ENCODE assay signal across 15 cellular contexts in the genomic region with DNA sequence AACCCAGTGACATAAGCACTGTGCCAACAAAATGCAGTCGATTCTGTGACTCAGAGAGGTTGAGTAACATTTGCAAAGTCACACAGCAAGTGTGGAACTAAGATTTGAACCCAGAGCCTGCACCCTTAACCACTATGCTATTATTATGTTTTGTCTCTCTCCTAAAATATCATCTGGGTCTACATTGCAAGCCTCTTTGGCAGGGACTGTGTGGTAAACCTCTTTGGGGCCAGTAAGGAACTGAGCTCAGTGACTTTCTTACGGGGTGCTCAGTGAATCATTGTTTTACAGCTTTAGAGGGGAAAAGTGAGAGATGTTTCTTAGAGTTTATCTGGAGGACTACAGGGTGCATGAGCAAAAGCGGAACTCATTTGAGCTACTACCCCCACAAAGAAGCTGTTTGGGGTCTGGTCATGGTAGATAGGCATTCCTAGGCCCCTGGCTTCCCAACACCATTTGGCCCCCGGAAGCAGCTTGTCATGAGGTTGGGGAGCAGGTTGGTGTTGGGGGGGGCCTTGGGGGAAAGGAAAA. TPM values are rescaled to one million over a fixed set of nuclear protein-coding genes. Genes with fewer than 3 reads are reported as not detected.
DNase-seq lines count a peak whose midpoint lies in the region; ATAC-seq, FAIRE-seq and TF ChIP-seq lines count a peak whose summit lies in the region.
"Had no signal": no experiment of that assay in that cellular context is flagged by ENCODE, and none has a peak within 500 bp of the region (broad histone marks: within the 10 kb centered on the region; RNA-seq: fewer than 3 reads in every experiment).

No MANE protein-coding gene starts in this region.

- DNase-seq in GM13977 (ENCODE audit: low spot score) (peak; percentile 50), NOMO-1 treated with dmso at 0.1 percent for 144 hours (lab: John Stamatoyannopoulos, UW; ENCODE audit: unreplicated experiment) (peak; percentile 65), GM12878 (ENCODE audit: low read depth, low spot score) (no peak), Right ventricle myocardium inferior (ENCODE audit: missing footprints) (no peak), PC-3 (no peak), hypothalamus (lab: John Stamatoyannopoulos, UW) (no peak)
- no peak for DNase-seq in stimulated activated CD4-positive, alpha-beta T cell treated with anti-CD3 and anti-CD28 coated beads, Interleukin-4, amount 100 ng/mL, for 4 hours
- DNase-seq: activated T-cell treated with anti-CD3 and anti-CD28 coated beads, Interleukin-2, amount 50 U/mL, for 24 hours; effector CD4-positive, alpha-beta T cell; mucosa of descending colon; NCI-H187 treated with DMSO at 0.1 percent for 48 hours; NCI-H524 treated with DMSO at 0.1 percent for 48 hours; occipital lobe had no signal

- peaks cover 90% of the 10 kb centered on the region for H4K20me1 ChIP-seq in BLaER1
- H4K20me1 ChIP-seq in GM12878 (ENCODE audit: control insufficient read depth, insufficient read depth) = peaks cover 18% of the 10 kb centered on the region; the same call in 1 of the 2 replicates
- no peaks in the 10 kb centered on the region for H4K20me1 ChIP-seq in PC-3 (ENCODE audit: low read length)

- BruUV-seq in GM12878 (replicated peaks; lab: Mats Ljungman, UMichigan) = no TSS peak
- no TSS peak for BruUV-seq in PC-3 (replicated peaks; lab: Mats Ljungman, UMichigan)

- TF ChIP-seq EP300 in GM12878 (IDR thresholded peaks at IDR 0.05; ENCODE audit: borderline replicate concordance in 1 of 2, control insufficient read depth in 1 of 2, low read depth in 2 of 2, low read length in 2 of 2) = 0 out of 4 replicates have a peak, but pooled peaks of 1 of the 2 experiments have one; percentile 32

- H3K79me2 ChIP-seq in GM12878 (ENCODE audit: control insufficient read depth, insufficient read depth, low read length) = peaks cover 79% of the 10 kb centered on the region
- no peaks in the 10 kb centered on the region for H3K79me2 ChIP-seq in PC-3 (ENCODE audit: low read length)
- H3K79me2 ChIP-seq: hepatocyte had no signal

- H3K9me3 ChIP-seq in BLaER1 (0 out of 2 replicates have a peak, but pooled peaks cover under 1% of the 10 kb centered on the region), GM12878 (replicated peaks; ENCODE audit: control insufficient read depth, insufficient read depth, low read length) (no peaks in the 10 kb centered on the region; the same call in 2 of the 3 replicates), PC-3 (ENCODE audit: low read length) (no peaks in the 10 kb centered on the region)
- H3K9me3 ChIP-seq: mucosa of descending colon had no signal

- H3K4me3 ChIP-seq in BLaER1 (peak overlapping the region; percentile 45), GM12878 (peak overlapping the region; percentile 67; the same call in 1 of the 2 replicates), PC-3 (ENCODE audit: low read length) (no peak overlapping the region)
- H3K4me3 ChIP-seq: hepatocyte, mucosa of descending colon had no signal

- no peak for TF ChIP-seq RAD21 in GM12878 (IDR thresholded peaks at IDR 0.05; ENCODE audit: insufficient read depth, low read depth, low read length)

- in situ Hi-C loops in GM13977 (cut with MboI; ENCODE audit: low pct_unique_long_range_greater_than_20kb, low sequenced_read_pairs, unreplicated experiment) (no loop called here), GM12878 (cut with MboI) (loop anchor here (25.0 kb wide), 2 partner anchors 575 to 1750 kb away; no protein-coding TSS in a partner anchor)

- CTCF ChIA-PET in GM12878 (lab: Yijun Ruan, JAX) (interaction anchor here (0.7 to 7.9 kb wide), 5 partner anchors 9 to 25 kb away, joined by 3 to 73 read pairs (median 4); a partner anchor contains a TSS), PC-3 (lab: Charles Lee) (no interaction called here)

- H3K9ac ChIP-seq in BLaER1 (peak overlapping the region; percentile 63), GM12878 (ENCODE audit: control insufficient read depth, insufficient read depth, low read length) (peak overlapping the region; percentile 10; the same call in 1 of the 2 replicates), PC-3 (ENCODE audit: low read length) (no peak overlapping the region)

- H3K27ac ChIP-seq in BLaER1 (peak overlapping the region; percentile 80), GM12878 (ENCODE audit: control insufficient read depth, insufficient read depth) (peak overlapping the region; percentile 59), PC-3 (ENCODE audit: low read length) (no peak overlapping the region)
- H3K27ac ChIP-seq: hepatocyte had no signal

- no peak overlapping the region for H2AFZ ChIP-seq in GM12878 (ENCODE audit: control insufficient read depth, low read depth, low read length)
- H2AFZ ChIP-seq in PC-3 (ENCODE audit: low read length) = no peak overlapping the region
- H2AFZ ChIP-seq: hepatocyte had no signal

- peaks cover 100% of the 10 kb centered on the region for H3K4me1 ChIP-seq in BLaER1
- H3K4me1 ChIP-seq in GM12878 (ENCODE audit: control insufficient read depth, insufficient read depth, low read length) = peaks cover 91% of the 10 kb centered on the region
- peaks cover 10% of the 10 kb centered on the region for H3K4me1 ChIP-seq in PC-3 (ENCODE audit: insufficient read depth, low read length)

- H3K4me2 ChIP-seq in BLaER1 (peak overlapping the region; percentile 94), GM12878 (ENCODE audit: control insufficient read depth, insufficient read depth) (peak overlapping the region; percentile 84), PC-3 (ENCODE audit: low read length) (no peak overlapping the region)
- H3K4me2 ChIP-seq: hepatocyte had no signal

- H3F3A ChIP-seq in PC-3 (ENCODE audit: low read length, unreplicated experiment) = no peaks in the 10 kb centered on the region

- H3K36me3 ChIP-seq in BLaER1 (peaks cover 87% of the 10 kb centered on the region), GM12878 (ENCODE audit: control insufficient read depth in 2 of 2, insufficient read depth in 2 of 2, low read length in 1 of 2) (peaks cover 14 to 32% of the 10 kb centered on the region in 2 experiments), PC-3 (ENCODE audit: low read depth, low read length) (no peaks in the 10 kb centered on the region)

- 67% methylated on average over 4 of the region's 4 CpGs for WGBS in GM12878 (ENCODE audit: insufficient coverage, insufficient replicate concordance, low lambda C conversion rate, missing lambda C conversion rate)

- TF ChIP-seq POLR2A in GM12878 (IDR thresholded peaks at IDR 0.05; ENCODE audit: low read depth, low read length) = no peak

- RAD21 ChIA-PET in GM12878 (lab: Charles Lee; ENCODE audit: unreplicated experiment) = interaction anchor here (0.6 to 7.8 kb wide), 14 partner anchors 10 to 154 kb away, joined by 3 to 142 read pairs (median 4); a partner anchor contains a TSS

- intact Hi-C loops in GM12878 (cut with micrococcal nuclease; ENCODE audit: unreplicated experiment) = no loop called here
- intact Hi-C loops in Right ventricle myocardium inferior (cut with DNase I) = no loop called here
- intact Hi-C loops in PC-3 (cut with micrococcal nuclease) = no loop called here

- FAIRE-seq in GM12878 (lab: Jason Lieb, UNC) = no peak

- H3K27me3 ChIP-seq in BLaER1 (no peaks in the 10 kb centered on the region), GM12878 (replicated peaks in 1 of 2; ENCODE audit: control insufficient read depth in 2 of 2, insufficient read depth in 2 of 2, low read length in 1 of 2) (no peaks in the 10 kb centered on the region), PC-3 (ENCODE audit: low read length) (peaks cover 13% of the 10 kb centered on the region; the same call in 1 of the 2 replicates)

- peak; percentile 5 for ATAC-seq in GM12878
- ATAC-seq in Right ventricle myocardium inferior = no peak
- ATAC-seq in PC-3 = no peak
- ATAC-seq: mucosa of descending colon had no signal

- POLR2A ChIA-PET in GM12878 (lab: Charles Lee) (interaction anchor here (0.6 to 6.9 kb wide), 14 partner anchors 10 to 143 kb away, joined by 3 to 133 read pairs (median 6); a partner anchor contains a TSS), PC-3 (lab: Charles Lee; ENCODE audit: unreplicated experiment) (no interaction called here)

- TF ChIP-seq CTCF in GM13977 (IDR thresholded peaks at IDR 0.05; ENCODE audit: extremely low read depth, insufficient read depth, missing control alignments) = no peak
- TF ChIP-seq CTCF in GM12878 (IDR thresholded peaks at IDR 0.05 in 2 of 3, conservative IDR thresholded peaks at IDR 0.05 in 1 of 3; ENCODE audit: control insufficient read depth in 2 of 3, extremely low read depth in 1 of 3, insufficient read depth in 1 of 3, low read depth in 3 of 3, low read length in 3 of 3) = no peak
- no peak for TF ChIP-seq CTCF in PC-3 (conservative IDR thresholded peaks at IDR 0.05; ENCODE audit: low read depth, low read length)

- SMC1A ChIA-PET in GM12878 (lab: Charles Lee; ENCODE audit: uncharacterized antibody, unreplicated experiment) = interaction anchor here (0.8 to 7.9 kb wide), 11 partner anchors 10 to 142 kb away, joined by 3 to 133 read pairs (median 6); a partner anchor contains a TSS

- H3K9me2 ChIP-seq in PC-3 (replicated peaks; ENCODE audit: low read length) = no peaks in the 10 kb centered on the region

RNA-seq across cellular contexts. Expression of a gene that starts 9.8 kb away (rescaled TPM):
- total RNA-seq in GM12878 (2013; cell fraction: nucleolus; rRNA removed) = 733 and 778 TPM in 2 replicates
- total RNA-seq in GM12878 (2014; rRNA removed) (49.6 and 51.4 TPM in 2 replicates), GM12878 (2014; rRNA removed; fragmentation: Illumina TruSeq; extraction: Trizol) (31.0 and 37.4 TPM in 2 replicates), GM12878 (2021) (84.6 and 95.8 TPM in 2 replicates), Right ventricle myocardium inferior (11.0 TPM), PC-3 (2014; rRNA removed) (not detected in 2 replicates)
- 32.4 TPM for polyA plus RNA-seq in GM12878 (2011; ENCODE audit: low read depth)
- polyA plus RNA-seq in GM12878 (2011; rRNA removed) (139 and 145 TPM in 2 replicates), GM12878 (2014; fragmentation: Illumina TruSeq; extraction: Trizol) (35.7 and 51.1 TPM in 2 replicates), GM12878 (2014; fragmentation: Nextera tagmentation; extraction: Ambion mirVana) (10 to 100 TPM; 11.5 to 12.5 TPM), GM12878 (2014; rRNA removed) (74.5 and 82.5 TPM in 2 replicates), GM12878 (2016; fragmentation: Nextera tagmentation; extraction: Ambion mirVana) (10 to 100 TPM; 45.3 to 48.2 TPM)
- polyA plus RNA-seq in GM12878 (2011; cell fraction: cytosol; rRNA removed) = 85.3 and 89.0 TPM in 2 replicates
- polyA plus RNA-seq in GM12878 (2011; cell fraction: nucleus; rRNA removed) = 371 and 391 TPM in 2 replicates
- polyA plus RNA-seq in GM12878 (2012) = 50.3 and 56.0 TPM in 2 replicates
- polyA minus RNA-seq in GM12878 (2011; rRNA and poly(A)+ RNA removed) = 158 and 163 TPM in 2 replicates
- polyA minus RNA-seq in GM12878 (2011; cell fraction: cytosol; rRNA and poly(A)+ RNA removed) = 30.1 and 45.4 TPM in 2 replicates
- polyA minus RNA-seq in GM12878 (2011; cell fraction: nucleus; rRNA and poly(A)+ RNA removed) = 156 and 242 TPM in 2 replicates
- total RNA-seq: hepatocyte had no signal

RNA-seq across cellular contexts. Expression of a gene that starts 55.5 kb away (rescaled TPM):
- 26.1 and 29.0 TPM in 2 replicates for total RNA-seq in GM12878 (2013; cell fraction: nucleolus; rRNA removed)
- total RNA-seq in GM12878 (2014; rRNA removed) (26.3 and 28.6 TPM in 2 replicates), GM12878 (2014; rRNA removed; fragmentation: Illumina TruSeq; extraction: Trizol) (17.0 and 17.3 TPM in 2 replicates), GM12878 (2021) (22.7 and 24.2 TPM in 2 replicates), Right ventricle myocardium inferior (121 TPM), PC-3 (2014; rRNA removed) (36.1 and 43.2 TPM in 2 replicates)
- 7.1 TPM for polyA plus RNA-seq in GM12878 (2011; ENCODE audit: low read depth)
- polyA plus RNA-seq in GM12878 (2011; rRNA removed) (11.4 and 15.2 TPM in 2 replicates), GM12878 (2014; fragmentation: Illumina TruSeq; extraction: Trizol) (17.8 and 21.7 TPM in 2 replicates), GM12878 (2014; fragmentation: Nextera tagmentation; extraction: Ambion mirVana) (1 to 10 TPM; 1.4 to 4.3 TPM), GM12878 (2014; rRNA removed) (22.9 and 25.7 TPM in 2 replicates), GM12878 (2016; fragmentation: Nextera tagmentation; extraction: Ambion mirVana) (10 to 100 TPM; 14.0 to 19.8 TPM)
- polyA plus RNA-seq in GM12878 (2011; cell fraction: cytosol; rRNA removed) = 21.8 and 24.6 TPM in 2 replicates
- 37.7 and 44.3 TPM in 2 replicates for polyA plus RNA-seq in GM12878 (2011; cell fraction: nucleus; rRNA removed)
- polyA plus RNA-seq in GM12878 (2012) = 15.5 and 16.1 TPM in 2 replicates
- polyA minus RNA-seq in GM12878 (2011; rRNA and poly(A)+ RNA removed) = 18.1 and 24.7 TPM in 2 replicates
- polyA minus RNA-seq in GM12878 (2011; cell fraction: cytosol; rRNA and poly(A)+ RNA removed) = 9.6 and 11.0 TPM in 2 replicates
- polyA minus RNA-seq in GM12878 (2011; cell fraction: nucleus; rRNA and poly(A)+ RNA removed) = 14.1 and 21.8 TPM in 2 replicates

RNA-seq across cellular contexts. Expression of a gene that starts 57.6 kb away (rescaled TPM):
- 277 and 301 TPM in 2 replicates for total RNA-seq in GM12878 (2013; cell fraction: nucleolus; rRNA removed)
- total RNA-seq in GM12878 (2014; rRNA removed) (17.1 and 17.6 TPM in 2 replicates), GM12878 (2014; rRNA removed; fragmentation: Illumina TruSeq; extraction: Trizol) (14.1 and 14.6 TPM in 2 replicates), GM12878 (2021) (28.7 and 30.0 TPM in 2 replicates), Right ventricle myocardium inferior (23.0 TPM), PC-3 (2014; rRNA removed) (9.5 and 14.6 TPM in 2 replicates)
- 5.6 TPM for polyA plus RNA-seq in GM12878 (2011; ENCODE audit: low read depth)
- polyA plus RNA-seq in GM12878 (2011; rRNA removed) (16.4 and 20.2 TPM in 2 replicates), GM12878 (2014; fragmentation: Illumina TruSeq; extraction: Trizol) (19.3 and 20.5 TPM in 2 replicates), GM12878 (2014; fragmentation: Nextera tagmentation; extraction: Ambion mirVana) (1 to 10 TPM; 1.5 to 3.1 TPM), GM12878 (2014; rRNA removed) (18.1 and 18.7 TPM in 2 replicates), GM12878 (2016; fragmentation: Nextera tagmentation; extraction: Ambion mirVana) (10 to 100 TPM; 27.1 to 28.8 TPM)
- 17.6 and 21.8 TPM in 2 replicates for polyA plus RNA-seq in GM12878 (2011; cell fraction: cytosol; rRNA removed)
- polyA plus RNA-seq in GM12878 (2011; cell fraction: nucleus; rRNA removed) = 39.8 and 50.1 TPM in 2 replicates
- polyA plus RNA-seq in GM12878 (2012) = 11.8 and 12.2 TPM in 2 replicates
- polyA minus RNA-seq in GM12878 (2011; rRNA and poly(A)+ RNA removed) = 117 and 120 TPM in 2 replicates
- 46.5 and 51.2 TPM in 2 replicates for polyA minus RNA-seq in GM12878 (2011; cell fraction: cytosol; rRNA and poly(A)+ RNA removed)
- 42.9 and 65.1 TPM in 2 replicates for polyA minus RNA-seq in GM12878 (2011; cell fraction: nucleus; rRNA and poly(A)+ RNA removed)

Comparison
In these comparisons a context has a peak if more than half of its experiments do, and no peak if none do; other contexts are left out.
1. DNase-seq: peak in GM13977 (single experiment) and NOMO-1 treated with dmso at 0.1 percent for 144 hours (single experiment); none in GM12878 (single experiment), Right ventricle myocardium inferior (single experiment), PC-3 (single experiment), stimulated activated CD4-positive, alpha-beta T cell treated with anti-CD3 and anti-CD28 coated beads, Interleukin-4, amount 100 ng/mL, for 4 hours (0 of 2) and hypothalamus (0 of 51).
2. RNA of a gene that starts 9.8 kb away (total RNA-seq): 31.0 to 778 TPM in GM12878 and 11.0 TPM in Right ventricle myocardium inferior (single experiment); not detected in PC-3; every median in the first group is over 10 times any median in the second.